In genomic region chr16:67155305-67156145, GRCh38 we compare ENCODE assay signal across 1 cellular context.
A peak's percentile ranks its signal among the peaks of the same experiment; 100 is the strongest.
TF ChIP-seq lines count a peak whose summit lies in the region.

No MANE protein-coding gene starts in this region.

TF ChIP-seq in HepG2, 621 proteins besides CTCF, POLR2A, EP300 and RAD21 (continues in another document):
- TF ChIP-seq ARID2 (CRISPR knock-in tag; IDR thresholded peaks at IDR 0.05; ENCODE audit: borderline replicate concordance): no peak
- TF ChIP-seq ZNF234 (CRISPR knock-in tag; conservative IDR thresholded peaks at IDR 0.05): no peak
- no peak for TF ChIP-seq NFKBIZ (CRISPR knock-in tag; IDR thresholded peaks at IDR 0.05)
- peak; percentile 64; the same call in 1 of the 2 replicates for TF ChIP-seq ZNF709 (CRISPR knock-in tag; IDR thresholded peaks at IDR 0.05)
- TF ChIP-seq, protein P1, sequence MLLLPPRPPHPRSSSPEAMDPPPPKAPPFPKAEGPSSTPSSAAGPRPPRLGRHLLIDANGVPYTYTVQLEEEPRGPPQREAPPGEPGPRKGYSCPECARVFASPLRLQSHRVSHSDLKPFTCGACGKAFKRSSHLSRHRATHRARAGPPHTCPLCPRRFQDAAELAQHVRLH (CRISPR knock-in tag; IDR thresholded peaks at IDR 0.05; ENCODE audit: borderline replicate concordance, low read depth): 0 out of 2 replicates have a peak, but pooled peaks have one; percentile 31
- peak; percentile 7 for TF ChIP-seq ZNF407 (CRISPR knock-in tag; IDR thresholded peaks at IDR 0.05; ENCODE audit: not compliant biosample characterization)
- no peak for TF ChIP-seq ZBTB21 (CRISPR knock-in tag; IDR thresholded peaks at IDR 0.05)
- TF ChIP-seq ZNF230 (CRISPR knock-in tag; IDR thresholded peaks at IDR 0.05): peak; percentile 70
- TF ChIP-seq SUZ12 (IDR thresholded peaks at IDR 0.05; ENCODE audit: low read depth, low read length): no peak
- peak; percentile 60; the same call in 1 of the 2 replicates for TF ChIP-seq ZNF777 (CRISPR knock-in tag; IDR thresholded peaks at IDR 0.05)
- TF ChIP-seq MED1 (CRISPR knock-in tag; IDR thresholded peaks at IDR 0.05): peak; percentile 77
- peak; percentile 62 for TF ChIP-seq SKI (IDR thresholded peaks at IDR 0.05; ENCODE audit: partially characterized antibody)
- peak; percentile 91 for TF ChIP-seq ZNF776 (CRISPR knock-in tag; IDR thresholded peaks at IDR 0.05)
- TF ChIP-seq ZSCAN12 (CRISPR knock-in tag; IDR thresholded peaks at IDR 0.05): 0 out of 2 replicates have a peak, but pooled peaks have one; percentile 83
- peak; percentile 64; the same call in 1 of the 2 replicates for TF ChIP-seq RELA (CRISPR knock-in tag; IDR thresholded peaks at IDR 0.05)
- TF ChIP-seq ZNF543 (CRISPR knock-in tag; IDR thresholded peaks at IDR 0.05): peak; percentile 76; the same call in 1 of the 2 replicates
- no peak for TF ChIP-seq ZNF143 (CRISPR knock-in tag; IDR thresholded peaks at IDR 0.05)
- TF ChIP-seq EEA1 (CRISPR knock-in tag; IDR thresholded peaks at IDR 0.05; ENCODE audit: borderline replicate concordance): peak; percentile 48; the same call in 1 of the 2 replicates
- TF ChIP-seq GLI4 (CRISPR knock-in tag; IDR thresholded peaks at IDR 0.05; ENCODE audit: borderline replicate concordance): 0 out of 2 replicates have a peak, but pooled peaks have one; percentile 28
- TF ChIP-seq ZNF691 (CRISPR knock-in tag; IDR thresholded peaks at IDR 0.05; ENCODE audit: borderline replicate concordance, low read depth): peak; percentile 87
- TF ChIP-seq, protein P2, sequence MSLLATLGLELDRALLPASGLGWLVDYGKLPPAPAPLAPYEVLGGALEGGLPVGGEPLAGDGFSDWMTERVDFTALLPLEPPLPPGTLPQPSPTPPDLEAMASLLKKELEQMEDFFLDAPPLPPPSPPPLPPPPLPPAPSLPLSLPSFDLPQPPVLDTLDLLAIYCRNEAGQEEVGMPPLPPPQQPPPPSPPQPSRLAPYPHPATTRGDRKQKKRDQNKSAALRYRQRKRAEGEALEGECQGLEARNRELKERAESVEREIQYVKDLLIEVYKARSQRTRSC (CRISPR knock-in tag; IDR thresholded peaks at IDR 0.05; ENCODE audit: low read depth): 0 out of 2 replicates have a peak, but pooled peaks have one; percentile 84
- TF ChIP-seq ERF (CRISPR knock-in tag; IDR thresholded peaks at IDR 0.05): peak; percentile 34; the same call in 1 of the 2 replicates
- peak; percentile 78 for TF ChIP-seq MAX (IDR thresholded peaks at IDR 0.05)
- peak; percentile 91 for TF ChIP-seq POGK (CRISPR knock-in tag; conservative IDR thresholded peaks at IDR 0.05)
- TF ChIP-seq ZBTB46 (CRISPR knock-in tag; IDR thresholded peaks at IDR 0.05; ENCODE audit: borderline replicate concordance): no peak
- TF ChIP-seq ZNF205 (CRISPR knock-in tag; IDR thresholded peaks at IDR 0.05): no peak
- TF ChIP-seq ZNF225 (CRISPR knock-in tag; IDR thresholded peaks at IDR 0.05): no peak
- TF ChIP-seq TBX2 (CRISPR knock-in tag; IDR thresholded peaks at IDR 0.05; ENCODE audit: borderline replicate concordance): peak; percentile 38; the same call in 1 of the 2 replicates
- peak; percentile 78; the same call in 1 of the 2 replicates for TF ChIP-seq ZNF276 (CRISPR knock-in tag; IDR thresholded peaks at IDR 0.05; ENCODE audit: low read depth)
- no peak; the same call in 1 of the 2 replicates for TF ChIP-seq ZNF333 (CRISPR knock-in tag; IDR thresholded peaks at IDR 0.05; ENCODE audit: borderline replicate concordance)
- peak; percentile 47; the same call in 1 of the 2 replicates for TF ChIP-seq ZBED4 (CRISPR knock-in tag; IDR thresholded peaks at IDR 0.05; ENCODE audit: borderline replicate concordance)
- TF ChIP-seq, protein P3, sequence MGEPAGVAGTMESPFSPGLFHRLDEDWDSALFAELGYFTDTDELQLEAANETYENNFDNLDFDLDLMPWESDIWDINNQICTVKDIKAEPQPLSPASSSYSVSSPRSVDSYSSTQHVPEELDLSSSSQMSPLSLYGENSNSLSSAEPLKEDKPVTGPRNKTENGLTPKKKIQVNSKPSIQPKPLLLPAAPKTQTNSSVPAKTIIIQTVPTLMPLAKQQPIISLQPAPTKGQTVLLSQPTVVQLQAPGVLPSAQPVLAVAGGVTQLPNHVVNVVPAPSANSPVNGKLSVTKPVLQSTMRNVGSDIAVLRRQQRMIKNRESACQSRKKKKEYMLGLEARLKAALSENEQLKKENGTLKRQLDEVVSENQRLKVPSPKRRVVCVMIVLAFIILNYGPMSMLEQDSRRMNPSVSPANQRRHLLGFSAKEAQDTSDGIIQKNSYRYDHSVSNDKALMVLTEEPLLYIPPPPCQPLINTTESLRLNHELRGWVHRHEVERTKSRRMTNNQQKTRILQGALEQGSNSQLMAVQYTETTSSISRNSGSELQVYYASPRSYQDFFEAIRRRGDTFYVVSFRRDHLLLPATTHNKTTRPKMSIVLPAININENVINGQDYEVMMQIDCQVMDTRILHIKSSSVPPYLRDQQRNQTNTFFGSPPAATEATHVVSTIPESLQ (CRISPR knock-in tag; conservative IDR thresholded peaks at IDR 0.05): no peak
- TF ChIP-seq GATAD1 (CRISPR knock-in tag; IDR thresholded peaks at IDR 0.05): 0 out of 2 replicates have a peak, but pooled peaks have one; percentile 30
- 0 out of 2 replicates have a peak, but pooled peaks have one; percentile 35 for TF ChIP-seq FOXA3 (CRISPR knock-in tag; IDR thresholded peaks at IDR 0.05)
- 0 out of 2 replicates have a peak, but pooled peaks have one; percentile 7 for TF ChIP-seq HDAC1 (CRISPR knock-in tag; IDR thresholded peaks at IDR 0.05)
- no peak for TF ChIP-seq PRMT3 (CRISPR knock-in tag; IDR thresholded peaks at IDR 0.05; ENCODE audit: borderline replicate concordance, low read depth)
